20 cellular contexts compared by ENCODE assay signal in genomic region chr22:34950480-34950879, GRCh38.
"Had no signal": no experiment of that assay in that cellular context is flagged by ENCODE, and none has a peak within 500 bp of the region (broad histone marks: within the 10 kb centered on the region; RNA-seq: fewer than 3 reads in every experiment).

No MANE protein-coding gene starts in this region.

- H3K9me3 ChIP-seq: heart left ventricle, lower lobe of right lung, mucosa of descending colon, psoas muscle, transverse colon had no signal

- H3K4me3 Mint-ChIP-seq: activated CD4-positive, alpha-beta T cell treated with anti-CD3 and anti-CD28 coated beads, Interleukin-2, amount 10 ng/mL, durations not matched to agents 7 days and 5 days; activated naive CD8-positive, alpha-beta T cell treated with anti-CD3 and anti-CD28 coated beads, Interleukin-2, amount 50 U/mL, for 24 hours; naive thymus-derived CD8-positive, alpha-beta T cell; stimulated activated naive B cell treated with anti-CD40 and anti-IgM and Interleukin-4, amounts not matched to agents 10 μg/mL and 1 μg/mL and 100 μg/mL, for 72 hours had no signal

- H3K27ac ChIP-seq: cardiac muscle cell, heart left ventricle, lower lobe of right lung, psoas muscle, transverse colon had no signal

- H3K27me3 ChIP-seq: cardiac muscle cell, transverse colon had no signal

- ATAC-seq: activated naive CD8-positive, alpha-beta T cell treated with anti-CD3 and anti-CD28 coated beads, Interleukin-2, amount 50 U/mL, for 24 hours; heart left ventricle; lower lobe of right lung; mucosa of descending colon; naive thymus-derived CD8-positive, alpha-beta T cell; psoas muscle; sciatic nerve; stimulated activated naive B cell treated with anti-CD40 and anti-IgM and Interleukin-4, amounts not matched to agents 10 μg/mL and 1 μg/mL and 100 μg/mL, for 72 hours had no signal

- DNase-seq: activated CD4-positive, alpha-beta T cell treated with anti-CD3 and anti-CD28 coated beads, Interleukin-2, amount 10 ng/mL, durations not matched to agents 7 days and 5 days; activated CD8-positive, alpha-beta memory T cell treated with anti-CD3 and anti-CD28 coated beads for 24 hours; activated naive CD4-positive, alpha-beta T cell treated with Interleukin-2 at 50 U/mL for 16 hours; activated naive CD8-positive, alpha-beta T cell treated with anti-CD3 and anti-CD28 coated beads, Interleukin-2, amount 50 U/mL, for 24 hours; foreskin melanocyte; heart left ventricle; kidney glomerular epithelial cell; lower lobe of right lung; mucosa of descending colon; naive thymus-derived CD8-positive, alpha-beta T cell; occipital lobe; psoas muscle; stimulated activated CD4-positive, alpha-beta T cell treated with anti-CD3 and anti-CD28 coated beads, Interleukin-2, amount 100 ng/mL, for 24 hours; stimulated activated naive B cell treated with anti-CD40 and anti-IgM and Interleukin-4, amounts not matched to agents 10 μg/mL and 1 μg/mL and 100 μg/mL, for 72 hours; T-helper 1 cell; transverse colon had no signal

- H3K36me3 Mint-ChIP-seq: naive thymus-derived CD8-positive, alpha-beta T cell; stimulated activated naive B cell treated with anti-CD40 and anti-IgM and Interleukin-4, amounts not matched to agents 10 μg/mL and 1 μg/mL and 100 μg/mL, for 72 hours had no signal

- H3K9me3 Mint-ChIP-seq: activated CD4-positive, alpha-beta T cell treated with anti-CD3 and anti-CD28 coated beads, Interleukin-2, amount 10 ng/mL, durations not matched to agents 7 days and 5 days; activated naive CD8-positive, alpha-beta T cell treated with anti-CD3 and anti-CD28 coated beads, Interleukin-2, amount 50 U/mL, for 24 hours; stimulated activated naive B cell treated with anti-CD40 and anti-IgM and Interleukin-4, amounts not matched to agents 10 μg/mL and 1 μg/mL and 100 μg/mL, for 72 hours had no signal

- H3K27me3 Mint-ChIP-seq: activated CD4-positive, alpha-beta T cell treated with anti-CD3 and anti-CD28 coated beads, Interleukin-2, amount 10 ng/mL, durations not matched to agents 7 days and 5 days; activated naive CD8-positive, alpha-beta T cell treated with anti-CD3 and anti-CD28 coated beads, Interleukin-2, amount 50 U/mL, for 24 hours; stimulated activated naive B cell treated with anti-CD40 and anti-IgM and Interleukin-4, amounts not matched to agents 10 μg/mL and 1 μg/mL and 100 μg/mL, for 72 hours had no signal

- H3K4me1 Mint-ChIP-seq: activated CD4-positive, alpha-beta T cell treated with anti-CD3 and anti-CD28 coated beads, Interleukin-2, amount 10 ng/mL, durations not matched to agents 7 days and 5 days; activated naive CD8-positive, alpha-beta T cell treated with anti-CD3 and anti-CD28 coated beads, Interleukin-2, amount 50 U/mL, for 24 hours; stimulated activated naive B cell treated with anti-CD40 and anti-IgM and Interleukin-4, amounts not matched to agents 10 μg/mL and 1 μg/mL and 100 μg/mL, for 72 hours had no signal

- FAIRE-seq: astrocyte, colon had no signal

- H3K4me1 ChIP-seq: heart left ventricle, lower lobe of right lung, psoas muscle, transverse colon had no signal

- H3K4me3 ChIP-seq: cardiac muscle cell, heart left ventricle, lower lobe of right lung, mucosa of descending colon, psoas muscle, transverse colon had no signal

- H3K27ac Mint-ChIP-seq: activated CD4-positive, alpha-beta T cell treated with anti-CD3 and anti-CD28 coated beads, Interleukin-2, amount 10 ng/mL, durations not matched to agents 7 days and 5 days; activated naive CD8-positive, alpha-beta T cell treated with anti-CD3 and anti-CD28 coated beads, Interleukin-2, amount 50 U/mL, for 24 hours; naive thymus-derived CD8-positive, alpha-beta T cell; stimulated activated naive B cell treated with anti-CD40 and anti-IgM and Interleukin-4, amounts not matched to agents 10 μg/mL and 1 μg/mL and 100 μg/mL, for 72 hours had no signal

- H3K36me3 ChIP-seq: cardiac muscle cell, heart left ventricle, lower lobe of right lung, transverse colon had no signal
